In the genomic region with DNA sequence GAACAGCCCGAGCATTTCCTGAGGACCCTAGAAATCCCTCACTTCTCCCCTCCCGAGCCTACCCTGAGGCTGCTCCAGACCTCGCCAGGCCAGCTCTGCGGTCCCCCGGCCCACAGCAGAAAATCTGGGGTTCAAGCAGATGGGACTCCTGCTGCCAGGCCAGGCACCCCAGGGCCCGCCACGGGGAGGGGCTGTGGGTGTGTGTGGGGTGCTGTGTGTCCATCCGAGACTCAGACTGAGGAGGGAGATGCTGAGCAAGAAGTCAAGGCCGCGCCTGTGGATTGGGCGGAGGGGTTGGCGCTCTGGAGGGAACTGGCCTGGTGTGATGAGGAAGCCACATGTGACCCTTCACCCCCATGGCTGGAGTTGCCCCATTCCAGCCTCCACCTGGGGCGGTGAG, we compare ENCODE assay signal across 28 cellular contexts.
"Had no signal": no experiment of that assay in that cellular context is flagged by ENCODE, and none has a peak within 500 bp of the region (broad histone marks: within the 10 kb centered on the region; RNA-seq: fewer than 3 reads in every experiment).

No MANE protein-coding gene starts in this region.

- H3K9me3 Mint-ChIP-seq: stimulated activated effector memory CD8-positive, alpha-beta T cell treated with anti-CD3 and anti-CD28 coated beads, Interleukin-12 subunit alpha, Interleukin-12 subunit beta, amount 100 ng/mL, for 72 hours; stimulated activated naive CD8-positive, alpha-beta T cell treated with anti-CD3 and anti-CD28 coated beads, Interleukin-15, Interleukin-2, amounts not matched to agents 100 ng/mL and 50 ng/mL, for 24 hours had no signal

- ATAC-seq: stimulated activated effector memory CD8-positive, alpha-beta T cell treated with anti-CD3 and anti-CD28 coated beads, Interleukin-12 subunit alpha, Interleukin-12 subunit beta, amount 100 ng/mL, for 72 hours; stimulated activated memory B cell treated with anti-CD40 and anti-IgM and Interleukin-4, amounts not matched to agents 10 μg/mL and 1 μg/mL and 100 μg/mL, for 72 hours; stimulated activated naive B cell treated with anti-CD40 and anti-IgM and Interleukin-4, amounts not matched to agents 10 μg/mL and 1 μg/mL and 100 μg/mL, for 72 hours; stimulated activated naive CD8-positive, alpha-beta T cell treated with anti-CD3 and anti-CD28 coated beads, Interleukin-15, amount 100 ng/mL, for 72 hours; stimulated activated naive CD8-positive, alpha-beta T cell treated with anti-CD3 and anti-CD28 coated beads, Interleukin-15, Interleukin-2, amounts not matched to agents 100 U/mL and 50 U/mL, for 24 hours had no signal

- DNase-seq: stimulated activated CD4-positive, alpha-beta T cell treated with anti-CD3 and anti-CD28 coated beads, Interleukin-2, amount 100 ng/mL, for 24 hours; stimulated activated CD4-positive, alpha-beta T cell treated with anti-CD3 and anti-CD28 coated beads, Interleukin-2, amount 100 ng/mL, for 48 hours; stimulated activated CD4-positive, alpha-beta T cell treated with anti-CD3 and anti-CD28 coated beads, Interleukin-4, amount 100 ng/mL, for 1 hour; stimulated activated CD4-positive, alpha-beta T cell treated with anti-CD3 and anti-CD28 coated beads, Interleukin-4, amount 100 ng/mL, for 24 hours; stimulated activated CD4-positive, alpha-beta T cell treated with anti-CD3 and anti-CD28 coated beads, Interleukin-4, amount 100 ng/mL, for 4 hours; stimulated activated CD8-positive, alpha-beta memory T cell treated with anti-CD3 and anti-CD28 coated beads, Interleukin-4, amount 100 ng/mL, for 48 hours; stimulated activated naive B cell treated with anti-CD40 and anti-IgM and Interleukin-4, amounts not matched to agents 10 μg/mL and 1 μg/mL and 100 μg/mL, for 72 hours; stimulated activated naive CD4-positive, alpha-beta T cell; stimulated activated naive CD4-positive, alpha-beta T cell treated with Interleukin-2 at 50 U/mL for 16 hours; stimulated activated naive CD8-positive, alpha-beta T cell treated with anti-CD3 and anti-CD28 coated beads, Interleukin-15, amount 100 ng/mL, for 72 hours; stimulated activated naive CD8-positive, alpha-beta T cell treated with anti-CD3 and anti-CD28 coated beads, Interleukin-15, Interleukin-2, amounts not matched to agents 100 U/mL and 50 U/mL, for 24 hours; stomach; substantia nigra; testis; thyroid gland; tibial artery; transverse colon; trophoblast cell; uterus had no signal

- H3K9me3 ChIP-seq: stomach, suprapubic skin, testis, thoracic aorta, thyroid gland, tibial artery, tibial nerve, transverse colon, upper lobe of left lung, uterus, vagina had no signal

- H3K27ac ChIP-seq: stomach, suprapubic skin, testis, thoracic aorta, thyroid gland, tibial artery, tibial nerve, transverse colon, upper lobe of left lung, uterus, vagina had no signal

- H3K4me3 ChIP-seq: stomach, suprapubic skin, testis, thoracic aorta, thyroid gland, tibial artery, tibial nerve, transverse colon, upper lobe of left lung, uterus, vagina had no signal

- H3K27me3 ChIP-seq: stomach, suprapubic skin, testis, thyroid gland, tibial artery, tibial nerve, transverse colon, upper lobe of left lung, uterus, vagina had no signal

- FAIRE-seq: urothelium cell line had no signal

- H3K4me1 ChIP-seq: stomach, suprapubic skin, testis, thyroid gland, transverse colon, upper lobe of left lung, uterus, vagina had no signal

- H3K4me3 Mint-ChIP-seq: stimulated activated effector memory CD8-positive, alpha-beta T cell treated with anti-CD3 and anti-CD28 coated beads, Interleukin-12 subunit alpha, Interleukin-12 subunit beta, amount 100 ng/mL, for 72 hours; stimulated activated memory B cell treated with anti-CD40 and anti-IgM and Interleukin-4, amounts not matched to agents 10 μg/mL and 1 μg/mL and 100 μg/mL, for 72 hours; stimulated activated naive B cell treated with anti-CD40 and anti-IgM and Interleukin-4, amounts not matched to agents 10 μg/mL and 1 μg/mL and 100 μg/mL, for 72 hours; stimulated activated naive CD8-positive, alpha-beta T cell treated with anti-CD3 and anti-CD28 coated beads, Interleukin-15, amount 100 ng/mL, for 72 hours; stimulated activated naive CD8-positive, alpha-beta T cell treated with anti-CD3 and anti-CD28 coated beads, Interleukin-15, Interleukin-2, amounts not matched to agents 100 ng/mL and 50 ng/mL, for 24 hours had no signal

- H3K27ac Mint-ChIP-seq: stimulated activated memory B cell treated with anti-CD40 and anti-IgM and Interleukin-4, amounts not matched to agents 10 μg/mL and 1 μg/mL and 100 μg/mL, for 72 hours; stimulated activated naive B cell treated with anti-CD40 and anti-IgM and Interleukin-4, amounts not matched to agents 10 μg/mL and 1 μg/mL and 100 μg/mL, for 72 hours; stimulated activated naive CD8-positive, alpha-beta T cell treated with anti-CD3 and anti-CD28 coated beads, Interleukin-15, Interleukin-2, amounts not matched to agents 100 ng/mL and 50 ng/mL, for 24 hours had no signal

- H3K36me3 Mint-ChIP-seq: stimulated activated memory B cell treated with anti-CD40 and anti-IgM and Interleukin-4, amounts not matched to agents 10 μg/mL and 1 μg/mL and 100 μg/mL, for 72 hours; stimulated activated naive B cell treated with anti-CD40 and anti-IgM and Interleukin-4, amounts not matched to agents 10 μg/mL and 1 μg/mL and 100 μg/mL, for 72 hours had no signal

- H3K27me3 Mint-ChIP-seq: stimulated activated memory B cell treated with anti-CD40 and anti-IgM and Interleukin-4, amounts not matched to agents 10 μg/mL and 1 μg/mL and 100 μg/mL, for 72 hours; stimulated activated naive CD8-positive, alpha-beta T cell treated with anti-CD3 and anti-CD28 coated beads, Interleukin-15, amount 100 ng/mL, for 72 hours; stimulated activated naive CD8-positive, alpha-beta T cell treated with anti-CD3 and anti-CD28 coated beads, Interleukin-15, Interleukin-2, amounts not matched to agents 100 ng/mL and 50 ng/mL, for 24 hours had no signal

- H3K36me3 ChIP-seq: stomach, suprapubic skin, thoracic aorta, thyroid gland, tibial artery, tibial nerve, transverse colon, upper lobe of left lung, uterus, vagina had no signal
